Comparison of ENCODE assay signal across 12 cellular contexts in genomic region chr17:77833769-77834168, GRCh38.
"Had no signal": no experiment of that assay in that cellular context is flagged by ENCODE, and none has a peak within 500 bp of the region (broad histone marks: within the 10 kb centered on the region; RNA-seq: fewer than 3 reads in every experiment).

No MANE protein-coding gene starts in this region.

- H3K4me2 ChIP-seq: neural progenitor cell had no signal

- H3K9me3 Mint-ChIP-seq: dendritic cell treated with granulocyte-macrophage colony-stimulating factor and Interleukin-4, amounts not matched to agents 40 ng/mL and 50 ng/mL, for 4 days; mesothelial cell of epicardium; T-helper 2 cell treated with Interferon-gamma antibody and Interleukin-4, amounts not matched to agents 5 μg/mL and 100 μg/mL, for 36 hours had no signal

- H3K36me3 Mint-ChIP-seq: mesothelial cell of epicardium, neural progenitor cell had no signal

- H3K27ac ChIP-seq: lower lobe of right lung, neural progenitor cell, pancreas, testis, upper lobe of right lung had no signal

- DNase-seq: cerebellar nuclear complex had no signal

- H3K4me3 Mint-ChIP-seq: dendritic cell treated with granulocyte-macrophage colony-stimulating factor and Interleukin-4, amounts not matched to agents 40 ng/mL and 50 ng/mL, for 4 days; mesothelial cell of epicardium had no signal

- H3K9ac ChIP-seq: neural progenitor cell had no signal

- H3K9me3 ChIP-seq: heart right ventricle, lower lobe of right lung, pancreas, stomach, testis, upper lobe of right lung had no signal

- H3K4me1 ChIP-seq: pancreas had no signal

- H3K4me3 ChIP-seq: breast epithelium, lower lobe of right lung, neural progenitor cell, pancreas, stomach, testis, upper lobe of right lung had no signal

- H3K36me3 ChIP-seq: breast epithelium, heart right ventricle, lower lobe of right lung, neural progenitor cell, pancreas, stomach, upper lobe of right lung had no signal

- H3K27ac Mint-ChIP-seq: dendritic cell treated with granulocyte-macrophage colony-stimulating factor and Interleukin-4, amounts not matched to agents 40 ng/mL and 50 ng/mL, for 4 days; mesothelial cell of epicardium; T-helper 2 cell treated with Interferon-gamma antibody and Interleukin-4, amounts not matched to agents 5 μg/mL and 100 μg/mL, for 36 hours had no signal

- H3K27me3 ChIP-seq: breast epithelium, neural progenitor cell, pancreas, testis, upper lobe of right lung had no signal
